In genomic region chr10:99431190-99431549, GRCh38 we compare ENCODE assay signal across 8 cellular contexts. TPM values are rescaled to one million over a fixed set of nuclear protein-coding genes. Genes with fewer than 3 reads are reported as not detected.
A peak's percentile ranks its signal among the peaks of the same experiment; 100 is the strongest.
DNase-seq lines count a peak whose midpoint lies in the region; ATAC-seq and TF ChIP-seq lines count a peak whose summit lies in the region.

No MANE protein-coding gene starts in this region.

- H3K27me3 ChIP-seq in HAP-1 (ENCODE audit: low read depth) (no peaks in the 10 kb centered on the region), stomach smooth muscle (ENCODE audit: control insufficient read depth in 1 of 2, insufficient read depth in 2 of 2, low read length in 2 of 2) (no peaks in the 10 kb centered on the region)
- no peaks in the 10 kb centered on the region for H3K27me3 ChIP-seq in effector memory CD4-positive, alpha-beta T cell (replicated peaks; ENCODE audit: control insufficient read depth, insufficient read depth, low read length, poor library complexity, severe bottlenecking)

- H3K9me3 ChIP-seq in HAP-1 (no peaks in the 10 kb centered on the region), stomach smooth muscle (ENCODE audit: control insufficient read depth in 2 of 2, low read length in 2 of 2) (no peaks in the 10 kb centered on the region)
- H3K9me3 ChIP-seq in effector memory CD4-positive, alpha-beta T cell (ENCODE audit: control insufficient read depth, low read length), result no peaks in the 10 kb centered on the region

- intact Hi-C loops in lower leg skin (cut with DNase I; ENCODE audit: low total_unique reads), result loop anchor here (10.0 kb wide), 1 partner anchor 184 kb away; no protein-coding TSS in a partner anchor

- H3K4me3 ChIP-seq in HAP-1, result peak overlapping the region; percentile 89
- peak overlapping the region; percentile 81 for H3K4me3 ChIP-seq in effector memory CD4-positive, alpha-beta T cell (ENCODE audit: insufficient read depth, low read depth, low read length, poor library complexity, severe bottlenecking)
- H3K4me3 ChIP-seq in lower leg skin (ENCODE audit: low read depth, poor library complexity, severe bottlenecking), result peak overlapping the region; percentile 67
- H3K4me3 ChIP-seq in stomach smooth muscle (ENCODE audit: low read length in 2 of 2), result peak overlapping the region; percentile 97 to 99

- no peak for TF ChIP-seq CTCF in lower leg skin (IDR thresholded peaks at IDR 0.05)
- TF ChIP-seq CTCF in GM13977 (IDR thresholded peaks at IDR 0.05; ENCODE audit: extremely low read depth, insufficient read depth, missing control alignments), result no peak

- peak; percentile 19 for ATAC-seq in SK-N-SH treated with all-trans-retinoic acid at 6 μM for 48 hours

- peak overlapping the region; percentile 80 for H3K27ac ChIP-seq in effector memory CD4-positive, alpha-beta T cell (ENCODE audit: insufficient read depth, low read length, poor library complexity, severe bottlenecking)
- H3K27ac ChIP-seq in stomach smooth muscle (ENCODE audit: low read length), result peak overlapping the region; percentile 91

- in situ Hi-C loops in HAP-1 (cut with MboI; ENCODE audit: low sequenced_read_pairs), result loop anchor here (5.0 kb wide), 2 partner anchors 101 to 181 kb away; partner anchors contain the start of gene NKX2-3
- in situ Hi-C loops in GM13977 (cut with MboI; ENCODE audit: low pct_unique_long_range_greater_than_20kb, low sequenced_read_pairs, unreplicated experiment), result loop anchor here (25.0 kb wide), 1 partner anchor 281 kb away; no protein-coding TSS in a partner anchor

- peaks cover 6% of the 10 kb centered on the region for H3K36me3 ChIP-seq in HAP-1 (replicated peaks)
- H3K36me3 ChIP-seq in effector memory CD4-positive, alpha-beta T cell (ENCODE audit: control insufficient read depth, insufficient read depth, low read length), result no peaks in the 10 kb centered on the region
- H3K36me3 ChIP-seq in stomach smooth muscle (ENCODE audit: control insufficient read depth in 2 of 2, insufficient read depth in 2 of 2, low read length in 2 of 2), result peaks cover 0 to under 1% of the 10 kb centered on the region in 2 donors

- H3K9ac ChIP-seq in stomach smooth muscle (ENCODE audit: low read length in 2 of 2), result peak overlapping the region; percentile 95 to 98

- WGBS in lower leg skin, 2 donors, result 0% methylated on average over 15 to 16 of the region's 16 CpGs

- TF ChIP-seq POLR2A in lower leg skin (IDR thresholded peaks at IDR 0.05), result no peak

- DNase-seq in CMK (ENCODE audit: low read depth) (peak; percentile 66), HAP-1 (ENCODE audit: low spot score in 2 of 2) (peak; percentile 40 to 64), lower leg skin (ENCODE audit: low spot score in 2 of 2) (peak; percentile 77 to 95), GM13977 (ENCODE audit: low spot score) (no peak), mesenteric fat pad (ENCODE audit: low spot score) (no peak)
- no peak for DNase-seq in effector memory CD4-positive, alpha-beta T cell

- H3K4me1 ChIP-seq in HAP-1, result peaks cover 9% of the 10 kb centered on the region
- peaks cover 16% of the 10 kb centered on the region for H3K4me1 ChIP-seq in effector memory CD4-positive, alpha-beta T cell (ENCODE audit: control insufficient read depth, insufficient read depth, low read length, poor library complexity, severe bottlenecking)
- peaks cover 36% of the 10 kb centered on the region for H3K4me1 ChIP-seq in stomach smooth muscle (ENCODE audit: control insufficient read depth, insufficient read depth, low read length)

TF ChIP-seq in SK-N-SH treated with all-trans-retinoic acid at 6 μM for 48 hours, 23 proteins besides CTCF, POLR2A, EP300 and RAD21:
- TF ChIP-seq SNAI2 (CRISPR knock-in tag; IDR thresholded peaks at IDR 0.05) (no peak), OSR1 (CRISPR knock-in tag; IDR thresholded peaks at IDR 0.05) (no peak), ZFP30 (CRISPR knock-in tag; IDR thresholded peaks at IDR 0.05) (no peak), BACH2 (CRISPR knock-in tag; IDR thresholded peaks at IDR 0.05; ENCODE audit: borderline replicate concordance) (no peak), ZNF565 (CRISPR knock-in tag; conservative IDR thresholded peaks at IDR 0.05; ENCODE audit: low read depth) (no peak), TOX (CRISPR knock-in tag; IDR thresholded peaks at IDR 0.05; ENCODE audit: borderline replicate concordance) (no peak), ZC3H10 (CRISPR knock-in tag; IDR thresholded peaks at IDR 0.05) (no peak), GLIS3 (CRISPR knock-in tag; IDR thresholded peaks at IDR 0.05) (no peak), PPARA (CRISPR knock-in tag; IDR thresholded peaks at IDR 0.05; ENCODE audit: borderline replicate concordance) (no peak), ARNTL (CRISPR knock-in tag; IDR thresholded peaks at IDR 0.05; ENCODE audit: borderline replicate concordance, low read depth) (no peak), CSDC2 (CRISPR knock-in tag; IDR thresholded peaks at IDR 0.05) (no peak), ZNF8 (CRISPR knock-in tag; IDR thresholded peaks at IDR 0.05) (no peak), ISL1 (CRISPR knock-in tag; IDR thresholded peaks at IDR 0.05) (no peak), POU6F1 (CRISPR knock-in tag; IDR thresholded peaks at IDR 0.05; ENCODE audit: borderline replicate concordance, low read depth) (no peak), ESRRG (CRISPR knock-in tag; IDR thresholded peaks at IDR 0.05) (no peak), PATZ1 (CRISPR knock-in tag; IDR thresholded peaks at IDR 0.05; ENCODE audit: borderline replicate concordance) (no peak), ZFP3 (CRISPR knock-in tag; IDR thresholded peaks at IDR 0.05) (no peak)
- TF ChIP-seq, protein P1, sequence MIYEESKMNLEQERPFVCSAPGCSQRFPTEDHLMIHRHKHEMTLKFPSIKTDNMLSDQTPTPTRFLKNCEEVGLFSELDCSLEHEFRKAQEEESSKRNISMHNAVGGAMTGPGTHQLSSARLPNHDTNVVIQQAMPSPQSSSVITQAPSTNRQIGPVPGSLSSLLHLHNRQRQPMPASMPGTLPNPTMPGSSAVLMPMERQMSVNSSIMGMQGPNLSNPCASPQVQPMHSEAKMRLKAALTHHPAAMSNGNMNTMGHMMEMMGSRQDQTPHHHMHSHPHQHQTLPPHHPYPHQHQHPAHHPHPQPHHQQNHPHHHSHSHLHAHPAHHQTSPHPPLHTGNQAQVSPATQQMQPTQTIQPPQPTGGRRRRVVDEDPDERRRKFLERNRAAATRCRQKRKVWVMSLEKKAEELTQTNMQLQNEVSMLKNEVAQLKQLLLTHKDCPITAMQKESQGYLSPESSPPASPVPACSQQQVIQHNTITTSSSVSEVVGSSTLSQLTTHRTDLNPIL (CRISPR knock-in tag; IDR thresholded peaks at IDR 0.05; ENCODE audit: low read depth), result no peak
- TF ChIP-seq, protein P2, sequence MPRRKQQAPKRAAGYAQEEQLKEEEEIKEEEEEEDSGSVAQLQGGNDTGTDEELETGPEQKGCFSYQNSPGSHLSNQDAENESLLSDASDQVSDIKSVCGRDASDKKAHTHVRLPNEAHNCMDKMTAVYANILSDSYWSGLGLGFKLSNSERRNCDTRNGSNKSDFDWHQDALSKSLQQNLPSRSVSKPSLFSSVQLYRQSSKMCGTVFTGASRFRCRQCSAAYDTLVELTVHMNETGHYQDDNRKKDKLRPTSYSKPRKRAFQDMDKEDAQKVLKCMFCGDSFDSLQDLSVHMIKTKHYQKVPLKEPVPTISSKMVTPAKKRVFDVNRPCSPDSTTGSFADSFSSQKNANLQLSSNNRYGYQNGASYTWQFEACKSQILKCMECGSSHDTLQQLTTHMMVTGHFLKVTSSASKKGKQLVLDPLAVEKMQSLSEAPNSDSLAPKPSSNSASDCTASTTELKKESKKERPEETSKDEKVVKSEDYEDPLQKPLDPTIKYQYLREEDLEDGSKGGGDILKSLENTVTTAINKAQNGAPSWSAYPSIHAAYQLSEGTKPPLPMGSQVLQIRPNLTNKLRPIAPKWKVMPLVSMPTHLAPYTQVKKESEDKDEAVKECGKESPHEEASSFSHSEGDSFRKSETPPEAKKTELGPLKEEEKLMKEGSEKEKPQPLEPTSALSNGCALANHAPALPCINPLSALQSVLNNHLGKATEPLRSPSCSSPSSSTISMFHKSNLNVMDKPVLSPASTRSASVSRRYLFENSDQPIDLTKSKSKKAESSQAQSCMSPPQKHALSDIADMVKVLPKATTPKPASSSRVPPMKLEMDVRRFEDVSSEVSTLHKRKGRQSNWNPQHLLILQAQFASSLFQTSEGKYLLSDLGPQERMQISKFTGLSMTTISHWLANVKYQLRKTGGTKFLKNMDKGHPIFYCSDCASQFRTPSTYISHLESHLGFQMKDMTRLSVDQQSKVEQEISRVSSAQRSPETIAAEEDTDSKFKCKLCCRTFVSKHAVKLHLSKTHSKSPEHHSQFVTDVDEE (CRISPR knock-in tag; IDR thresholded peaks at IDR 0.05), result no peak

RNA-seq across cellular contexts. Expression of gene GOT1, which starts 0.7 kb away (rescaled TPM):
- 10 to 100 TPM in 2 of 4 donors, 1 to 10 TPM in 2; 8.5 to 54.8 (median 24.3) TPM for total RNA-seq in lower leg skin
- total RNA-seq in mesenteric fat pad, result 14.9 TPM

Comparison
In these comparisons a context has a peak if more than half of its experiments do, and no peak if none do; other contexts are left out.
1. DNase-seq: peak in CMK (single experiment), HAP-1 (2 of 2) and lower leg skin (2 of 2); none in effector memory CD4-positive, alpha-beta T cell (0 of 3), GM13977 (single experiment) and mesenteric fat pad (single experiment).
2. Peak in every context shown above with its lines, with median percentiles within 50 percentile points of each other: H3K4me3 ChIP-seq.